ENCODE assay signal across 18 cellular contexts in genomic region chr12:19671695-19672094, GRCh38.
A peak's percentile ranks its signal among the peaks of the same experiment; 100 is the strongest.
DNase-seq lines count a peak whose midpoint lies in the region; ATAC-seq, FAIRE-seq and TF ChIP-seq lines count a peak whose summit lies in the region.
"Had no signal": no experiment of that assay in that cellular context is flagged by ENCODE, and none has a peak within 500 bp of the region (broad histone marks: within the 10 kb centered on the region; RNA-seq: fewer than 3 reads in every experiment).

No MANE protein-coding gene starts in this region.

- ATAC-seq in HG02759 (IDR thresholded peaks at IDR 0.05; ENCODE audit: unreplicated experiment) (no peak), HG02852 (IDR thresholded peaks at IDR 0.05; ENCODE audit: unreplicated experiment) (no peak)
- ATAC-seq: GM12878, Panc1 had no signal

- DNase-seq in AG10803 (ENCODE audit: low read depth) (peak; percentile 13), NCI-H446 treated with DMSO at 0.1 percent for 48 hours (lab: John Stamatoyannopoulos, UW) (peak; percentile 50), fibroblast of the aortic adventitia (ENCODE audit: low read depth) (peak; percentile 36), NCI-H187 (lab: John Stamatoyannopoulos, UW) (no peak)
- DNase-seq: DMS79 treated with DMSO at 0.1 percent for 48 hours, GOT3, HCEC 1CT, Kasumi-1, NCI-H187 treated with DMSO at 0.1 percent for 48 hours, NCI-H510A, NCI-H82, SIG-M5 had no signal

- TF ChIP-seq CTCF in AG10803 (conservative IDR thresholded peaks at IDR 0.05; ENCODE audit: low read length) = no peak
- TF ChIP-seq CTCF in fibroblast of the aortic adventitia (IDR thresholded peaks at IDR 0.05; ENCODE audit: insufficient read depth, low read length) = no peak

- no peak overlapping the region for H3K4me3 ChIP-seq in AG10803 (ENCODE audit: low read length)
- no peak overlapping the region for H3K4me3 ChIP-seq in fibroblast of the aortic adventitia (ENCODE audit: low read depth, low read length)
- H3K4me3 ChIP-seq: GM12878 had no signal

- FAIRE-seq in colon (lab: Jason Lieb, UNC) = peak; percentile 14
- FAIRE-seq: D721Med, GM12878 had no signal

Comparison
In these comparisons a context has a peak if more than half of its experiments do, and no peak if none do; other contexts are left out.
1. DNase-seq: peak in AG10803 (single experiment), NCI-H446 treated with DMSO at 0.1 percent for 48 hours (single experiment) and fibroblast of the aortic adventitia (single experiment); none in NCI-H187 (0 of 2).